16 cellular contexts compared by ENCODE assay signal in the genomic region with DNA sequence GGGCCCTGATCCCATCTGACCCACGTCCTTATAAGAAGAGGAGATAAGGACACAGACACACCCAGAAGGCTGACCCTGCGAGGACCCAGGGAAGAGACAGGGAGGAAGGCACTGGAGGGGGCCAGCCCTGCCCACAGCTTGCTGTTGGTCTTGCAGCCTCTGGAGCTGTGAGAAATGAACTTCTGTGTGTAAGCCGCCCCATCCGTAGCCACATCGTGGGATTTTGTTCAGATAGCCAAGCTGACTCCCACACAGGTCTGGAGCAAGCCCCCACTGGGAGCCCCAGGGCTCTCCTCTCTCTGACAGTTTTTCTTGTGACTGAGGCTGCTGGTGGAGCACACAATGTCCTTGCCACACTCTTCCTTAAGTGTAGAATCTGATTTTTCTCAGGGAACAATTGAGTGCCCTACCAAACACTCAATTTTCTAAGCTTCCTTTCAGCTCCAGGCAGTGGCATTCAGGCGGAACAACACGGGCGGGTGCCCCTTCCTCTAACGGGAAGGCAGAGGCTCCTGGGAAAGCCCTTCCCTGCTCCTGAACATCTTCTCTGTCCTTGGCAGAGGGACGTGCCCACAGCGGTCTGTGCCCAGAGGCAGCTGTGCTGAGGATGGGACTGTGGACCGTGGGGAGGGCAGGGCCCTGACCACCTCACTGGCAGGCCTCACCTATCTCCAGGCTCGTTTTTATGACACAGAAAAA.
DNase-seq lines count a peak whose midpoint lies in the region; ATAC-seq and TF ChIP-seq lines count a peak whose summit lies in the region.
"Had no signal": no experiment of that assay in that cellular context is flagged by ENCODE, and none has a peak within 500 bp of the region (broad histone marks: within the 10 kb centered on the region; RNA-seq: fewer than 3 reads in every experiment).

No MANE protein-coding gene starts in this region.

- H3K36me3 ChIP-seq in suprapubic skin, result no peaks in the 10 kb centered on the region
- H3K36me3 ChIP-seq: SJSA1 had no signal

- TF ChIP-seq CTCF in CD14-positive monocyte (IDR thresholded peaks at IDR 0.05), result no peak
- no peak for TF ChIP-seq CTCF in suprapubic skin (IDR thresholded peaks at IDR 0.05)

- no peak overlapping the region for H3K27ac ChIP-seq in suprapubic skin
- H3K27ac ChIP-seq: SJSA1 had no signal

- DNase-seq in CD14-positive monocyte (ENCODE audit: low spot score) (peak; percentile 25), mesenteric fat pad (ENCODE audit: low spot score) (peak; percentile 64), suprapubic skin (ENCODE audit: low spot score in 2 of 2) (peak; percentile 32 to 57)
- DNase-seq in activated CD8-positive, alpha-beta memory T cell treated with anti-CD3 and anti-CD28 coated beads, Interleukin-2, amount 10 ng/mL, durations not matched to agents 7 days and 5 days, result peak; percentile 19
- DNase-seq in activated CD4-positive, alpha-beta T cell treated with anti-CD3 and anti-CD28 coated beads, Interleukin-2, amount 10 ng/mL, durations not matched to agents 24 days and 14 days, result no peak
- no peak for DNase-seq in activated naive CD8-positive, alpha-beta T cell treated with anti-CD3 and anti-CD28 coated beads, Interleukin-2, amount 50 U/mL, for 24 hours
- no peak for DNase-seq in stimulated activated CD4-positive, alpha-beta T cell treated with anti-CD3 and anti-CD28 coated beads, Interleukin-1b, Interleukin-23, amount 100 ng/mL, for 48 hours
- DNase-seq: ACHN, H7, Karpas-422, NCI-H1105 treated with DMSO at 0.1 percent for 48 hours, NCI-H187, NCI-H2171 treated with DMSO at 0.1 percent for 48 hours, NCI-H510A had no signal

- no peak overlapping the region for H3K27ac Mint-ChIP-seq in CD14-positive monocyte
- no peak overlapping the region for H3K27ac Mint-ChIP-seq in activated CD8-positive, alpha-beta memory T cell treated with anti-CD3 and anti-CD28 coated beads, Interleukin-2, amount 10 ng/mL, durations not matched to agents 7 days and 5 days
- no peak overlapping the region for H3K27ac Mint-ChIP-seq in activated CD4-positive, alpha-beta T cell treated with anti-CD3 and anti-CD28 coated beads, Interleukin-2, amount 10 ng/mL, durations not matched to agents 24 days and 14 days
- H3K27ac Mint-ChIP-seq in activated naive CD8-positive, alpha-beta T cell treated with anti-CD3 and anti-CD28 coated beads, Interleukin-2, amount 50 U/mL, for 24 hours, result no peak overlapping the region
- H3K27ac Mint-ChIP-seq: CD8-positive, alpha-beta memory T cell had no signal

- no peaks in the 10 kb centered on the region for H3K4me1 Mint-ChIP-seq in CD14-positive monocyte
- no peaks in the 10 kb centered on the region for H3K4me1 Mint-ChIP-seq in activated CD8-positive, alpha-beta memory T cell treated with anti-CD3 and anti-CD28 coated beads, Interleukin-2, amount 10 ng/mL, durations not matched to agents 7 days and 5 days
- H3K4me1 Mint-ChIP-seq in activated CD4-positive, alpha-beta T cell treated with anti-CD3 and anti-CD28 coated beads, Interleukin-2, amount 10 ng/mL, durations not matched to agents 24 days and 14 days, result no peaks in the 10 kb centered on the region
- H3K4me1 Mint-ChIP-seq in activated naive CD8-positive, alpha-beta T cell treated with anti-CD3 and anti-CD28 coated beads, Interleukin-2, amount 50 U/mL, for 24 hours, result peaks cover 9% of the 10 kb centered on the region

- TF ChIP-seq EP300 in suprapubic skin (IDR thresholded peaks at IDR 0.05), result no peak

- H3K9me3 Mint-ChIP-seq in CD14-positive monocyte, result peaks cover 0 to 2% (median 0%) of the 10 kb centered on the region in 7 donors
- no peaks in the 10 kb centered on the region for H3K9me3 Mint-ChIP-seq in activated CD8-positive, alpha-beta memory T cell treated with anti-CD3 and anti-CD28 coated beads, Interleukin-2, amount 10 ng/mL, durations not matched to agents 7 days and 5 days (ENCODE audit: low read depth)
- no peaks in the 10 kb centered on the region for H3K9me3 Mint-ChIP-seq in activated CD4-positive, alpha-beta T cell treated with anti-CD3 and anti-CD28 coated beads, Interleukin-2, amount 10 ng/mL, durations not matched to agents 24 days and 14 days
- no peaks in the 10 kb centered on the region for H3K9me3 Mint-ChIP-seq in activated naive CD8-positive, alpha-beta T cell treated with anti-CD3 and anti-CD28 coated beads, Interleukin-2, amount 50 U/mL, for 24 hours

- CTCF ChIA-PET in activated CD8-positive, alpha-beta memory T cell treated with anti-CD3 and anti-CD28 coated beads, Interleukin-2, amount 10 ng/mL, durations not matched to agents 7 days and 5 days (lab: Charles Lee), result no interaction called here

- ATAC-seq in activated CD8-positive, alpha-beta memory T cell treated with anti-CD3 and anti-CD28 coated beads, Interleukin-2, amount 10 ng/mL, durations not matched to agents 7 days and 5 days, result no peak
- no peak for ATAC-seq in activated naive CD8-positive, alpha-beta T cell treated with anti-CD3 and anti-CD28 coated beads, Interleukin-2, amount 50 U/mL, for 24 hours

- no peaks in the 10 kb centered on the region for H3K9me3 ChIP-seq in suprapubic skin
- H3K9me3 ChIP-seq: SJSA1 had no signal

- H3K36me3 Mint-ChIP-seq in CD14-positive monocyte, result no peaks in the 10 kb centered on the region
- H3K36me3 Mint-ChIP-seq in activated CD8-positive, alpha-beta memory T cell treated with anti-CD3 and anti-CD28 coated beads, Interleukin-2, amount 10 ng/mL, durations not matched to agents 7 days and 5 days, result no peaks in the 10 kb centered on the region
- no peaks in the 10 kb centered on the region for H3K36me3 Mint-ChIP-seq in activated CD4-positive, alpha-beta T cell treated with anti-CD3 and anti-CD28 coated beads, Interleukin-2, amount 10 ng/mL, durations not matched to agents 24 days and 14 days (ENCODE audit: low read depth)
- H3K36me3 Mint-ChIP-seq in activated naive CD8-positive, alpha-beta T cell treated with anti-CD3 and anti-CD28 coated beads, Interleukin-2, amount 50 U/mL, for 24 hours (ENCODE audit: low read depth), result no peaks in the 10 kb centered on the region
- H3K36me3 Mint-ChIP-seq: CD8-positive, alpha-beta memory T cell had no signal

- H3K4me1 ChIP-seq in suprapubic skin, result no peaks in the 10 kb centered on the region
- H3K4me1 ChIP-seq: SJSA1 had no signal

- H3K4me3 ChIP-seq in suprapubic skin, result no peak overlapping the region
- H3K4me3 ChIP-seq: SJSA1 had no signal

- peaks cover 2 to 5% (median 4%) of the 10 kb centered on the region in 3 donors for H3K27me3 Mint-ChIP-seq in CD14-positive monocyte (ENCODE audit: low read depth in 3 of 3)
- peaks cover 9% of the 10 kb centered on the region for H3K27me3 Mint-ChIP-seq in activated CD8-positive, alpha-beta memory T cell treated with anti-CD3 and anti-CD28 coated beads, Interleukin-2, amount 10 ng/mL, durations not matched to agents 7 days and 5 days
- peaks cover 13% of the 10 kb centered on the region for H3K27me3 Mint-ChIP-seq in activated CD4-positive, alpha-beta T cell treated with anti-CD3 and anti-CD28 coated beads, Interleukin-2, amount 10 ng/mL, durations not matched to agents 24 days and 14 days
- H3K27me3 Mint-ChIP-seq in activated naive CD8-positive, alpha-beta T cell treated with anti-CD3 and anti-CD28 coated beads, Interleukin-2, amount 50 U/mL, for 24 hours, result peaks cover 4% of the 10 kb centered on the region

- H3K27me3 ChIP-seq in suprapubic skin, result no peaks in the 10 kb centered on the region

- TF ChIP-seq POLR2A in suprapubic skin (IDR thresholded peaks at IDR 0.05), result no peak

- 53% methylated on average over 12 of the region's 13 CpGs for WGBS in suprapubic skin

- intact Hi-C loops in CD14-positive monocyte (cut with micrococcal nuclease), result no loop called here
- intact Hi-C loops in activated CD4-positive, alpha-beta T cell treated with anti-CD3 and anti-CD28 coated beads, Interleukin-2, amount 10 ng/mL, durations not matched to agents 24 days and 14 days (cut with micrococcal nuclease), result no loop called here

- H3K4me3 Mint-ChIP-seq in CD14-positive monocyte, result no peak overlapping the region
- H3K4me3 Mint-ChIP-seq in activated CD8-positive, alpha-beta memory T cell treated with anti-CD3 and anti-CD28 coated beads, Interleukin-2, amount 10 ng/mL, durations not matched to agents 7 days and 5 days, result no peak overlapping the region
- H3K4me3 Mint-ChIP-seq in activated CD4-positive, alpha-beta T cell treated with anti-CD3 and anti-CD28 coated beads, Interleukin-2, amount 10 ng/mL, durations not matched to agents 24 days and 14 days, result no peak overlapping the region
- no peak overlapping the region for H3K4me3 Mint-ChIP-seq in activated naive CD8-positive, alpha-beta T cell treated with anti-CD3 and anti-CD28 coated beads, Interleukin-2, amount 50 U/mL, for 24 hours
- H3K4me3 Mint-ChIP-seq: CD8-positive, alpha-beta memory T cell had no signal

Comparison
In these comparisons a context has a peak if more than half of its experiments do, and no peak if none do; other contexts are left out.
1. DNase-seq: peak in CD14-positive monocyte (single experiment), activated CD8-positive, alpha-beta memory T cell treated with anti-CD3 and anti-CD28 coated beads, Interleukin-2, amount 10 ng/mL, durations not matched to agents 7 days and 5 days (single experiment), mesenteric fat pad (single experiment) and suprapubic skin (2 of 2); none in activated CD4-positive, alpha-beta T cell treated with anti-CD3 and anti-CD28 coated beads, Interleukin-2, amount 10 ng/mL, durations not matched to agents 24 days and 14 days (single experiment), activated naive CD8-positive, alpha-beta T cell treated with anti-CD3 and anti-CD28 coated beads, Interleukin-2, amount 50 U/mL, for 24 hours (single experiment) and stimulated activated CD4-positive, alpha-beta T cell treated with anti-CD3 and anti-CD28 coated beads, Interleukin-1b, Interleukin-23, amount 100 ng/mL, for 48 hours (single experiment).